Comparison of ENCODE assay signal across 9 cellular contexts in genomic region chr2:64939332-64939917, GRCh38. TPM values are rescaled to one million over a fixed set of nuclear protein-coding genes. Genes with fewer than 3 reads are reported as not detected.
DNase-seq lines count a peak whose midpoint lies in the region; ATAC-seq and TF ChIP-seq lines count a peak whose summit lies in the region.
"Had no signal": no experiment of that assay in that cellular context is flagged by ENCODE, and none has a peak within 500 bp of the region (broad histone marks: within the 10 kb centered on the region; RNA-seq: fewer than 3 reads in every experiment).

No MANE protein-coding gene starts in this region.

- no peaks in the 10 kb centered on the region for H3K9me3 ChIP-seq in gastrocnemius medialis
- no peaks in the 10 kb centered on the region for H3K9me3 ChIP-seq in upper lobe of right lung

- H3K27ac ChIP-seq in gastrocnemius medialis (peak overlapping the region; percentile 87 to 91 (median 90)), upper lobe of right lung (no peak overlapping the region)

- TF ChIP-seq CTCF in gastrocnemius medialis (IDR thresholded peaks at IDR 0.05 in 4 of 5, conservative IDR thresholded peaks at IDR 0.05 in 1 of 5) = no peak
- TF ChIP-seq CTCF in upper lobe of right lung (IDR thresholded peaks at IDR 0.05) = no peak

- in situ Hi-C loops in gastrocnemius medialis (cut with MboI; ENCODE audit: low sequenced_read_pairs in 4 of 4) = no loop called here

- H3K4me3 ChIP-seq in gastrocnemius medialis = no peak overlapping the region
- H3K4me3 ChIP-seq in upper lobe of right lung = no peak overlapping the region

- DNase-seq in activated CD4-positive, CD25-positive, alpha-beta regulatory T cell treated with anti-CD3 and anti-CD28 coated beads, Interleukin-2, amount 50 U/mL, for 72 hours = no peak
- DNase-seq in NAMALWA (ENCODE audit: low spot score) (peak; percentile 62), gastrocnemius medialis (no peak), upper lobe of right lung (no peak), middle frontal gyrus (ENCODE audit: extremely low spot score, low spot score) (no peak), C1 segment of cervical spinal cord (lab: John Stamatoyannopoulos, UW) (no peak)
- DNase-seq: 8988T had no signal

- H3K36me3 ChIP-seq in gastrocnemius medialis (no peaks in the 10 kb centered on the region), upper lobe of right lung (no peaks in the 10 kb centered on the region)

- H3K27me3 ChIP-seq in gastrocnemius medialis = no peaks in the 10 kb centered on the region
- no peaks in the 10 kb centered on the region for H3K27me3 ChIP-seq in upper lobe of right lung

- intact Hi-C loops in gastrocnemius medialis (cut with DNase I; ENCODE audit: low total_unique reads) = no loop called here
- intact Hi-C loops in upper lobe of right lung (cut with DNase I) = no loop called here

- TF ChIP-seq POLR2A in gastrocnemius medialis (IDR thresholded peaks at IDR 0.05) = no peak

- ATAC-seq in activated CD4-positive, CD25-positive, alpha-beta regulatory T cell treated with anti-CD3 and anti-CD28 coated beads, Interleukin-2, amount 50 U/mL, for 24 hours = peak; percentile 67
- ATAC-seq in HG02642 (IDR thresholded peaks at IDR 0.05; ENCODE audit: poor library complexity, unreplicated experiment) (peak; percentile 49), gastrocnemius medialis (no peak), upper lobe of right lung (no peak)

- peaks cover 37 to 40% of the 10 kb centered on the region in 2 donors for H3K4me1 ChIP-seq in gastrocnemius medialis
- peaks cover 4% of the 10 kb centered on the region for H3K4me1 ChIP-seq in upper lobe of right lung

RNA-seq across cellular contexts. Expression of gene SLC1A4, which starts 49.8 kb away (rescaled TPM):
- total RNA-seq in gastrocnemius medialis = 10 to 100 TPM in 3 of 4 donors, 1 to 10 TPM in 1; 5.4 to 54.1 (median 14.1) TPM
- total RNA-seq in upper lobe of right lung = 12.2 TPM

Comparison
In these comparisons a context has a peak if more than half of its experiments do, and no peak if none do; other contexts are left out.
1. ATAC-seq: peak in activated CD4-positive, CD25-positive, alpha-beta regulatory T cell treated with anti-CD3 and anti-CD28 coated beads, Interleukin-2, amount 50 U/mL, for 24 hours (2 of 2) and HG02642 (single experiment); none in gastrocnemius medialis (0 of 2) and upper lobe of right lung (single experiment).